ENCODE assay signal across 11 cellular contexts in the genomic region with DNA sequence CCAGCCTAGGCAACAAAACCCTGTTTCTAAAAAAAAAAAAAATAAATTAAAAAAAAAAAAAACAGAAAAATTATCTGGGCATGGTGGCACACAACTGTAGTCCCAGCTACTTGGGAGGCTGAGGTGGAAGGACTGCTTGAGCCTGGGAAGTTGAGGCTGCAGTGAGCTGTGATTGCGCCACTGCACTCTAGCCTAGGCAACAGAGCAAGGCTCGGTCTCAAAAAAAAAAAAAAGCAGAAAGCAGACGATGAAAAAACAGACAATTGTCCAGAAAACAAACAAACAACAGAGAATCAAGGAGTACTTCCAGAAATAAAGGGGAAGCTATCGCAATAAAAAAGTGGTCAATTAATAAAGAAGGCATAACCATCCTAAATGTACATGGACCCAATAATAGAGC.
"Had no signal": no experiment of that assay in that cellular context is flagged by ENCODE, and none has a peak within 500 bp of the region (broad histone marks: within the 10 kb centered on the region; RNA-seq: fewer than 3 reads in every experiment).

No MANE protein-coding gene starts in this region.

- H3K4me3 ChIP-seq: GM23248, GM23338, HAP-1 had no signal

- H3K9me3 ChIP-seq: HAP-1 had no signal

- H2AFZ ChIP-seq: GM23248, GM23338 had no signal

- H3K36me3 ChIP-seq: HAP-1 had no signal

- FAIRE-seq: H1, H54 had no signal

- H3K4me2 ChIP-seq: GM23338 had no signal

- H3K4me1 ChIP-seq: HAP-1 had no signal

- H3K27ac ChIP-seq: GM23248 had no signal

- ATAC-seq: GM23338, HCT116 had no signal

- H3K9ac ChIP-seq: GM23248 had no signal

- DNase-seq: GM23248, GOT3, H7, H9, HCEC 1CT, HFFc6 had no signal
